Comparison of ENCODE assay signal across 12 cellular contexts in genomic region chrX:12868747-12869146, GRCh38. TPM values are rescaled to one million over a fixed set of nuclear protein-coding genes. Genes with fewer than 3 reads are reported as not detected.
A peak's percentile ranks its signal among the peaks of the same experiment; 100 is the strongest.
DNase-seq lines count a peak whose midpoint lies in the region; ATAC-seq and TF ChIP-seq lines count a peak whose summit lies in the region.
"Had no signal": no experiment of that assay in that cellular context is flagged by ENCODE, and none has a peak within 500 bp of the region (broad histone marks: within the 10 kb centered on the region; RNA-seq: fewer than 3 reads in every experiment).

No MANE protein-coding gene starts in this region.

- CTCF ChIA-PET in T-cell (lab: Charles Lee): no interaction called here

- H3K9me3 Mint-ChIP-seq in T-cell: peaks cover 0 to 5% (median 0%) of the 10 kb centered on the region in 3 donors

- no peak overlapping the region for H3K9ac ChIP-seq in OCI-LY3 (ENCODE audit: low read length)

- no peaks in the 10 kb centered on the region for H3K79me2 ChIP-seq in OCI-LY3 (ENCODE audit: low read length)

- in situ Hi-C loops in GM13977 (cut with MboI; ENCODE audit: low pct_unique_long_range_greater_than_20kb, low sequenced_read_pairs, unreplicated experiment): no loop called here

- no peaks in the 10 kb centered on the region for H3K9me3 ChIP-seq in OCI-LY3 (ENCODE audit: insufficient read depth, low read length)

- POLR2A ChIA-PET in T-cell (lab: Charles Lee): interaction anchor here in 1 of 2 donors (0.6 kb wide), 1 partner anchor 144 kb away, joined by 3 read pairs; no protein-coding TSS in a partner anchor

- no peak overlapping the region for H3K27ac ChIP-seq in OCI-LY3 (ENCODE audit: low read length)

- H3K4me1 ChIP-seq in OCI-LY3 (ENCODE audit: low read length): peaks cover 41% of the 10 kb centered on the region

- peak; percentile 71 for ATAC-seq in GM18498 (IDR thresholded peaks at IDR 0.05; ENCODE audit: unreplicated experiment)
- peak; percentile 59 for ATAC-seq in GM21381 (IDR thresholded peaks at IDR 0.05; ENCODE audit: unreplicated experiment)
- peak; percentile 52 for ATAC-seq in HG03064 (IDR thresholded peaks at IDR 0.05; ENCODE audit: low read depth, unreplicated experiment)
- ATAC-seq in T-cell (replicated peaks in 1 of 4): no peak
- ATAC-seq in HG02973 (IDR thresholded peaks at IDR 0.05; ENCODE audit: unreplicated experiment): no peak
- ATAC-seq: activated CD8-positive, alpha-beta memory T cell treated with anti-CD3 and anti-CD28 coated beads, Interleukin-2, amount 10 ng/mL, durations not matched to agents 7 days and 5 days had no signal

- H3K4me1 Mint-ChIP-seq in T-cell: peaks cover 0 to 7% (median 2%) of the 10 kb centered on the region in 3 donors

- H3K36me3 Mint-ChIP-seq in T-cell: no peaks in the 10 kb centered on the region
- H3K36me3 Mint-ChIP-seq: activated CD8-positive, alpha-beta memory T cell treated with anti-CD3 and anti-CD28 coated beads, Interleukin-2, amount 10 ng/mL, durations not matched to agents 7 days and 5 days had no signal

- H3K27me3 ChIP-seq in OCI-LY3 (ENCODE audit: low read depth, low read length): no peaks in the 10 kb centered on the region

- no peak overlapping the region for H2AFZ ChIP-seq in OCI-LY3 (ENCODE audit: low read depth, low read length)

- H4K20me1 ChIP-seq in OCI-LY3 (ENCODE audit: insufficient read depth, low read length): no peaks in the 10 kb centered on the region

- no peak overlapping the region for H3K27ac Mint-ChIP-seq in T-cell
- H3K27ac Mint-ChIP-seq: activated CD8-positive, alpha-beta memory T cell treated with anti-CD3 and anti-CD28 coated beads, Interleukin-2, amount 10 ng/mL, durations not matched to agents 7 days and 5 days had no signal

- no peak overlapping the region for H3K4me3 Mint-ChIP-seq in T-cell
- H3K4me3 Mint-ChIP-seq: activated CD8-positive, alpha-beta memory T cell treated with anti-CD3 and anti-CD28 coated beads, Interleukin-2, amount 10 ng/mL, durations not matched to agents 7 days and 5 days had no signal

- no peak overlapping the region for H3K4me3 ChIP-seq in OCI-LY3 (ENCODE audit: low read length)

- no peak for TF ChIP-seq CTCF in OCI-LY3 (IDR thresholded peaks at IDR 0.05; ENCODE audit: low read depth, low read length)
- no peak for TF ChIP-seq CTCF in GM13977 (IDR thresholded peaks at IDR 0.05; ENCODE audit: extremely low read depth, insufficient read depth, missing control alignments)

- peaks cover 10 to 30% of the 10 kb centered on the region in 2 donors for H3K27me3 Mint-ChIP-seq in T-cell
- H3K27me3 Mint-ChIP-seq: activated CD8-positive, alpha-beta memory T cell treated with anti-CD3 and anti-CD28 coated beads, Interleukin-2, amount 10 ng/mL, durations not matched to agents 7 days and 5 days had no signal

- H3K4me2 ChIP-seq in OCI-LY3 (ENCODE audit: low read length): 0 out of 2 replicates have a peak overlapping the region, but pooled peaks have one; percentile 87

- H3K36me3 ChIP-seq in OCI-LY3 (replicated peaks; ENCODE audit: low read depth, low read length): no peaks in the 10 kb centered on the region

- DNase-seq in GM13977 (ENCODE audit: low spot score): no peak
- no peak for DNase-seq in SHP77 treated with DMSO at 0.1 percent for 48 hours (lab: John Stamatoyannopoulos, UW)
- no peak for DNase-seq in T-cell
- DNase-seq: activated CD8-positive, alpha-beta memory T cell treated with anti-CD3 and anti-CD28 coated beads, Interleukin-2, amount 10 ng/mL, durations not matched to agents 7 days and 5 days; stimulated activated CD4-positive, alpha-beta T cell treated with anti-CD3 and anti-CD28 coated beads, Interleukin-1b, Interleukin-23, amount 100 ng/mL, for 48 hours; stimulated activated naive CD4-positive, alpha-beta T cell treated with Interleukin-2 at 50 U/mL for 16 hours had no signal

RNA-seq across cellular contexts. Expression of gene TLR7, which starts 1.9 kb away (rescaled TPM):
- total RNA-seq in T-cell: under 1 TPM in 4 of 5 donors, not detected in 1; 0.10 to 0.66 (median 0.18) TPM
- total RNA-seq: Daoy had no signal

RNA-seq across cellular contexts. Expression of gene TLR8, which starts 37.7 kb away (rescaled TPM):
- not detected for total RNA-seq in T-cell
- total RNA-seq: activated CD8-positive, alpha-beta memory T cell treated with anti-CD3 and anti-CD28 coated beads, Interleukin-2, amount 10 ng/mL, durations not matched to agents 7 days and 5 days; Daoy had no signal

Comparison
In these comparisons a context has a peak if more than half of its experiments do, and no peak if none do; other contexts are left out.
1. ATAC-seq: peak in GM18498 (single experiment), GM21381 (single experiment) and HG03064 (single experiment); none in T-cell (0 of 4) and HG02973 (single experiment).